ENCODE assay signal across 10 cellular contexts in genomic region chr12:47783024-47783755, GRCh38. TPM values are rescaled to one million over a fixed set of nuclear protein-coding genes. Genes with fewer than 3 reads are reported as not detected.
A peak's percentile ranks its signal among the peaks of the same experiment; 100 is the strongest.
DNase-seq lines count a peak whose midpoint lies in the region; FAIRE-seq and TF ChIP-seq lines count a peak whose summit lies in the region.
"Had no signal": no experiment of that assay in that cellular context is flagged by ENCODE, and none has a peak within 500 bp of the region (broad histone marks: within the 10 kb centered on the region; RNA-seq: fewer than 3 reads in every experiment).

No MANE protein-coding gene starts in this region.

- no peak for TF ChIP-seq POLR2A in breast epithelium (IDR thresholded peaks at IDR 0.05)
- no peak for TF ChIP-seq POLR2A in spleen (IDR thresholded peaks at IDR 0.05)

- intact Hi-C loops in activated CD4-positive, alpha-beta T cell treated with anti-CD3 and anti-CD28 coated beads, Interleukin-2, amount 10 ng/mL, durations not matched to agents 24 days and 14 days (cut with micrococcal nuclease): no loop called here
- intact Hi-C loops in breast epithelium (cut with DNase I; ENCODE audit: low total_unique reads): loop anchor here (5.0 kb wide), 1 partner anchor 41 kb away; no protein-coding TSS in a partner anchor
- intact Hi-C loops in spleen (cut with DNase I; ENCODE audit: low total_unique reads): no loop called here

- H3K4me3 ChIP-seq in breast epithelium (no peak overlapping the region), spleen (no peak overlapping the region), small intestine (ENCODE audit: low read depth in 1 of 2, low read length in 2 of 2) (no peak overlapping the region)
- H3K4me3 ChIP-seq: PC-9 had no signal

- H3K9me3 ChIP-seq in breast epithelium (no peaks in the 10 kb centered on the region), spleen (no peaks in the 10 kb centered on the region), small intestine (ENCODE audit: control insufficient read depth, low read depth) (no peaks in the 10 kb centered on the region)

- no peaks in the 10 kb centered on the region for H3K9me3 Mint-ChIP-seq in activated CD4-positive, alpha-beta T cell treated with anti-CD3 and anti-CD28 coated beads, Interleukin-2, amount 10 ng/mL, durations not matched to agents 24 days and 14 days
- H3K9me3 Mint-ChIP-seq: endodermal cell had no signal

- H3K27me3 ChIP-seq in breast epithelium (no peaks in the 10 kb centered on the region), spleen (replicated peaks in 1 of 7) (no peaks in the 10 kb centered on the region), small intestine (ENCODE audit: control insufficient read depth in 2 of 2, insufficient read depth in 2 of 2, low read length in 2 of 2) (no peaks in the 10 kb centered on the region)

- FAIRE-seq in small intestine (lab: Jason Lieb, UNC): no peak

- TF ChIP-seq CTCF in breast epithelium (IDR thresholded peaks at IDR 0.05) (no peak), spleen (IDR thresholded peaks at IDR 0.05 in 8 of 11, conservative IDR thresholded peaks at IDR 0.05 in 3 of 11) (no peak)

- peaks cover 54% of the 10 kb centered on the region for H3K36me3 Mint-ChIP-seq in activated CD4-positive, alpha-beta T cell treated with anti-CD3 and anti-CD28 coated beads, Interleukin-2, amount 10 ng/mL, durations not matched to agents 24 days and 14 days (ENCODE audit: low read depth)

- H3K36me3 ChIP-seq in breast epithelium (no peaks in the 10 kb centered on the region), spleen (peaks cover 10 to 84% (median 66%) of the 10 kb centered on the region in 6 donors), small intestine (ENCODE audit: control insufficient read depth in 2 of 2, insufficient read depth in 2 of 2, low read length in 2 of 2) (peaks cover 0 to 10% of the 10 kb centered on the region in 2 donors)

- H3K27ac ChIP-seq in breast epithelium: peak overlapping the region; percentile 79 to 88
- peak overlapping the region in 2 of 8 donors; percentile 38 to 51 for H3K27ac ChIP-seq in spleen
- no peak overlapping the region for H3K27ac ChIP-seq in small intestine (ENCODE audit: low read depth in 1 of 2, low read length in 1 of 2)

- no peaks in the 10 kb centered on the region for H3K27me3 Mint-ChIP-seq in activated CD4-positive, alpha-beta T cell treated with anti-CD3 and anti-CD28 coated beads, Interleukin-2, amount 10 ng/mL, durations not matched to agents 24 days and 14 days

- DNase-seq in activated CD4-positive, alpha-beta T cell treated with anti-CD3 and anti-CD28 coated beads, Interleukin-2, amount 10 ng/mL, durations not matched to agents 24 days and 14 days: no peak
- no peak for DNase-seq in activated CD4-positive, alpha-beta T cell treated with anti-CD3 and anti-CD28 coated beads, Interleukin-2, amount 50 U/mL, for 48 hours
- DNase-seq in breast epithelium (ENCODE audit: low spot score in 2 of 2) (no peak), spleen (peak; percentile 69), small intestine (no peak), AG08396 (ENCODE audit: low spot score) (no peak)
- DNase-seq: activated effector memory CD4-positive, alpha-beta T cell treated with anti-CD3 and anti-CD28 coated beads, Interleukin-2, amount 50 U/mL, for 16 hours; endodermal cell; stimulated activated CD8-positive, alpha-beta memory T cell treated with anti-CD3 and anti-CD28 coated beads, Interleukin-4, amount 100 ng/mL, for 48 hours had no signal

- H3K4me1 Mint-ChIP-seq in activated CD4-positive, alpha-beta T cell treated with anti-CD3 and anti-CD28 coated beads, Interleukin-2, amount 10 ng/mL, durations not matched to agents 24 days and 14 days: peaks cover 22% of the 10 kb centered on the region

- H3K27ac Mint-ChIP-seq in activated CD4-positive, alpha-beta T cell treated with anti-CD3 and anti-CD28 coated beads, Interleukin-2, amount 10 ng/mL, durations not matched to agents 24 days and 14 days: peak overlapping the region; percentile 42

- no peak overlapping the region for H3K4me3 Mint-ChIP-seq in activated CD4-positive, alpha-beta T cell treated with anti-CD3 and anti-CD28 coated beads, Interleukin-2, amount 10 ng/mL, durations not matched to agents 24 days and 14 days
- H3K4me3 Mint-ChIP-seq: endodermal cell had no signal

- H3K4me1 ChIP-seq in breast epithelium: peaks cover 6 to 27% of the 10 kb centered on the region in 2 donors
- H3K4me1 ChIP-seq in spleen: peaks cover 4 to 39% (median 26%) of the 10 kb centered on the region in 6 donors
- no peaks in the 10 kb centered on the region for H3K4me1 ChIP-seq in small intestine (ENCODE audit: control insufficient read depth in 2 of 2, insufficient read depth in 1 of 2, low read depth in 1 of 2, low read length in 1 of 2)

- WGBS in spleen, 5 donors: 86 to 92% (median 87%) methylated on average over 12 to 17 of the region's 17 CpGs
- WGBS in small intestine, 3 donors: 79 to 91% (median 88%) methylated on average over 17 of the region's 17 CpGs

RNA-seq across cellular contexts. Expression of gene SLC48A1, which starts 10.2 kb away (rescaled TPM):
- 10.7 and 12.3 TPM in 2 replicates for total RNA-seq in activated CD4-positive, alpha-beta T cell treated with anti-CD3 and anti-CD28 coated beads, Interleukin-2, amount 10 ng/mL, durations not matched to agents 24 days and 14 days
- total RNA-seq in breast epithelium: 10 to 100 TPM; 27.5 to 51.5 (median 30.6) TPM
- total RNA-seq in spleen: 10 to 100 TPM; 20.2 to 66.4 (median 42.3) TPM
- polyA plus RNA-seq in spleen: 10 to 100 TPM in 1 of 3 donors, 1 to 10 TPM in 2; 8.4 to 24.1 (median 9.5) TPM
- 10 to 100 TPM in 1 of 3 donors, 1 to 10 TPM in 2; 5.1 to 12.1 (median 5.4) TPM for polyA plus RNA-seq in small intestine

RNA-seq across cellular contexts. Expression of gene RAPGEF3, which starts 24.5 kb away (rescaled TPM):
- 3.6 and 4.5 TPM in 2 replicates for total RNA-seq in activated CD4-positive, alpha-beta T cell treated with anti-CD3 and anti-CD28 coated beads, Interleukin-2, amount 10 ng/mL, durations not matched to agents 24 days and 14 days
- 10 to 100 TPM; 40.6 to 87.8 (median 60.3) TPM for total RNA-seq in breast epithelium
- 10 to 100 TPM; 50.6 to 84.3 (median 57.8) TPM for total RNA-seq in spleen
- 100 to 1,000 TPM in 1 of 3 donors, 10 to 100 TPM in 2; 21.4 to 116 (median 64.3) TPM for polyA plus RNA-seq in spleen
- polyA plus RNA-seq in small intestine: 10 to 100 TPM in 1 of 3 donors, 1 to 10 TPM in 2; 2.5 to 19.8 (median 2.7) TPM

RNA-seq across cellular contexts. Expression of gene HDAC7, which starts 36.5 kb away (rescaled TPM):
- 405 and 419 TPM in 2 replicates for total RNA-seq in activated CD4-positive, alpha-beta T cell treated with anti-CD3 and anti-CD28 coated beads, Interleukin-2, amount 10 ng/mL, durations not matched to agents 24 days and 14 days
- 10 to 100 TPM; 37.6 to 77.0 (median 44.9) TPM for total RNA-seq in breast epithelium
- total RNA-seq in spleen: 100 to 1,000 TPM in 5 of 7 donors, 10 to 100 TPM in 2; 74.9 to 158 (median 132) TPM
- 10 to 100 TPM; 39.6 to 76.7 (median 52.2) TPM for polyA plus RNA-seq in spleen
- polyA plus RNA-seq in small intestine: 10 to 100 TPM in 1 of 3 donors, 1 to 10 TPM in 2; 2.2 to 30.3 (median 6.2) TPM

RNA-seq across cellular contexts. Expression of gene ENDOU, which starts 57.9 kb away (rescaled TPM):
- total RNA-seq in activated CD4-positive, alpha-beta T cell treated with anti-CD3 and anti-CD28 coated beads, Interleukin-2, amount 10 ng/mL, durations not matched to agents 24 days and 14 days: 0.09 TPM in 1 of 2 replicates, not detected in the other
- total RNA-seq in breast epithelium (1 to 10 TPM in 2 of 3 donors, under 1 TPM in 1; 0.98 to 1.4 (median 1.0) TPM), spleen (under 1 TPM in 3 of 7 donors, not detected in 4; 0.32 to 0.92 (median 0.70) TPM)
- polyA plus RNA-seq in spleen (under 1 TPM; 0.05 to 0.16 (median 0.13) TPM), small intestine (under 1 TPM in 1 of 3 donors, not detected in 2; 0.30 TPM)
- total RNA-seq: endodermal cell had no signal

Comparison
In these comparisons a context has a peak if more than half of its experiments do, and no peak if none do; other contexts are left out.
1. H3K27ac ChIP-seq: peak in breast epithelium (2 of 2); none in small intestine (0 of 2).